16 cellular contexts compared by ENCODE assay signal in the genomic region with DNA sequence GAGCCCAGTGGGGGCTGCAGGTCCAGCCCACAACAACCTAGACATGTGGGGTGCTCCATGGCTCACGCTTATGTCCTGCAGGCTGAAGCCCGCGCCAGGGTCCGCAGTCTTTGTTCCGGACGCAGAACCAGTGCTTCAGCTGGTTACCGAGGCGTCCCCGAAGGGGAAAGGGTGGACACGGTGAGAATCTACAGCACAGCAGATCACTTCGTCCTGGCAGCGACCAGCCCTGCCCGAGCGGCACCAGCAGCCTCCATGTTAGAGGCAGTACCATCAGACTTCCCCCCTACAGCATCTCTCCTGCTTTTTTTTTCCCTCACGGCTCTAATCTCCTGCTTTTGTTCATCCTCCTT.
DNase-seq lines count a peak whose midpoint lies in the region; ATAC-seq and TF ChIP-seq lines count a peak whose summit lies in the region.
"Had no signal": no experiment of that assay in that cellular context is flagged by ENCODE, and none has a peak within 500 bp of the region (broad histone marks: within the 10 kb centered on the region; RNA-seq: fewer than 3 reads in every experiment).

No MANE protein-coding gene starts in this region.

- H3K9me3 ChIP-seq in esophagus muscularis mucosa (no peaks in the 10 kb centered on the region), trophoblast cell (ENCODE audit: insufficient read depth, low read depth, low read length) (peaks cover 49% of the 10 kb centered on the region)
- H3K9me3 ChIP-seq: BE2C, Caco-2 had no signal

- no peak for TF ChIP-seq EP300 in esophagus muscularis mucosa (IDR thresholded peaks at IDR 0.05)

- H3K4me1 ChIP-seq in esophagus muscularis mucosa, result no peaks in the 10 kb centered on the region
- H3K4me1 ChIP-seq in trophoblast cell (ENCODE audit: control insufficient read depth in 1 of 2, insufficient read depth in 2 of 2, low read length in 2 of 2), result no peaks in the 10 kb centered on the region
- H3K4me1 ChIP-seq: BE2C, Caco-2 had no signal

- H3K27me3 Mint-ChIP-seq in chondrocyte (ENCODE audit: low read depth), result no peaks in the 10 kb centered on the region
- no peaks in the 10 kb centered on the region for H3K27me3 Mint-ChIP-seq in activated CD4-positive, alpha-beta T cell treated with anti-CD3 and anti-CD28 coated beads for 36 hours
- H3K27me3 Mint-ChIP-seq: CD4-positive, alpha-beta T cell had no signal

- ATAC-seq in HG02884 (IDR thresholded peaks at IDR 0.05; ENCODE audit: unreplicated experiment) (no peak), GM21825 (IDR thresholded peaks at IDR 0.05; ENCODE audit: unreplicated experiment) (no peak)
- ATAC-seq in activated CD4-positive, alpha-beta T cell treated with anti-CD3 and anti-CD28 coated beads for 36 hours, result no peak
- ATAC-seq: HCT116 had no signal

- H3K27me3 ChIP-seq in esophagus muscularis mucosa (peaks cover 0 to 24% (median 0%) of the 10 kb centered on the region in 4 donors), trophoblast cell (ENCODE audit: insufficient read depth, low read length) (no peaks in the 10 kb centered on the region)
- H3K27me3 ChIP-seq: BE2C had no signal

- TF ChIP-seq CTCF in chondrocyte (IDR thresholded peaks at IDR 0.05) (no peak), esophagus muscularis mucosa (IDR thresholded peaks at IDR 0.05) (no peak)

- whole genome bisulfite sequencing in esophagus muscularis mucosa, result 88% methylated on average over 15 of the region's 15 CpGs
- WGBS in trophoblast cell (ENCODE audit: extremely low coverage, insufficient coverage, insufficient read length), result no CpG with 5 or more reads among the region's 15 CpGs

- no peaks in the 10 kb centered on the region for H3K79me1 ChIP-seq in trophoblast cell (ENCODE audit: low read length)

- H4K91ac ChIP-seq in trophoblast cell (ENCODE audit: low read depth, low read length), result no peak overlapping the region

- intact Hi-C loops in esophagus muscularis mucosa (cut with DNase I), result no loop called here
- intact Hi-C loops in activated CD4-positive, alpha-beta T cell treated with anti-CD3 and anti-CD28 coated beads for 36 hours (cut with DNase I, micrococcal nuclease), result no loop called here

- TF ChIP-seq POLR2A in esophagus muscularis mucosa (IDR thresholded peaks at IDR 0.05; ENCODE audit: low read depth), result no peak

- peak; percentile 86 for DNase-seq in chondrocyte (ENCODE audit: low spot score)
- DNase-seq in esophagus muscularis mucosa (ENCODE audit: extremely low spot score), result peak; percentile 68
- no peak for DNase-seq in trophoblast cell
- no peak for DNase-seq in activated CD4-positive, alpha-beta T cell treated with anti-CD3 and anti-CD28 coated beads for 36 hours
- DNase-seq: ACHN; BE2C; Caco-2; CD4-positive, alpha-beta T cell; GOT3; H7; HFFc6; IMR-90 had no signal

- H3K4me2 ChIP-seq in trophoblast cell (ENCODE audit: low read length), result no peak overlapping the region

- no peak overlapping the region for H3K4me3 Mint-ChIP-seq in chondrocyte (ENCODE audit: unreplicated experiment)
- H3K4me3 Mint-ChIP-seq in activated CD4-positive, alpha-beta T cell treated with anti-CD3 and anti-CD28 coated beads for 36 hours, result no peak overlapping the region
- H3K4me3 Mint-ChIP-seq: CD4-positive, alpha-beta T cell; HFFc6 had no signal

- H3K27ac Mint-ChIP-seq in chondrocyte (ENCODE audit: unreplicated experiment), result no peak overlapping the region
- H3K27ac Mint-ChIP-seq in activated CD4-positive, alpha-beta T cell treated with anti-CD3 and anti-CD28 coated beads for 36 hours, result no peak overlapping the region
- H3K27ac Mint-ChIP-seq: CD4-positive, alpha-beta T cell; HFFc6 had no signal

- H3K23ac ChIP-seq in trophoblast cell (ENCODE audit: low read length), result no peak overlapping the region

- H3K4me1 Mint-ChIP-seq in chondrocyte (ENCODE audit: low read depth), result no peaks in the 10 kb centered on the region
- no peaks in the 10 kb centered on the region for H3K4me1 Mint-ChIP-seq in activated CD4-positive, alpha-beta T cell treated with anti-CD3 and anti-CD28 coated beads for 36 hours

- H3K36me3 Mint-ChIP-seq in chondrocyte (ENCODE audit: low read depth), result no peaks in the 10 kb centered on the region
- no peaks in the 10 kb centered on the region for H3K36me3 Mint-ChIP-seq in activated CD4-positive, alpha-beta T cell treated with anti-CD3 and anti-CD28 coated beads for 36 hours (ENCODE audit: low read depth)

- H3K9ac ChIP-seq in trophoblast cell (ENCODE audit: low read length), result no peak overlapping the region

- no peak overlapping the region for H4K12ac ChIP-seq in trophoblast cell (ENCODE audit: low read depth, low read length)

- H4K8ac ChIP-seq in trophoblast cell (ENCODE audit: low read depth, low read length), result no peak overlapping the region

- no peak overlapping the region for H3K18ac ChIP-seq in trophoblast cell (ENCODE audit: low read length)

- H3K27ac ChIP-seq in esophagus muscularis mucosa (replicated peaks in 1 of 4), result no peak overlapping the region
- H3K27ac ChIP-seq in trophoblast cell (ENCODE audit: low read depth, low read length), result no peak overlapping the region
- H3K27ac ChIP-seq: C4-2B had no signal

- H3K4me3 ChIP-seq in esophagus muscularis mucosa, result no peak overlapping the region
- H3K4me3 ChIP-seq in trophoblast cell (ENCODE audit: low read depth, low read length), result peak overlapping the region; percentile 51

- CTCF ChIA-PET in activated CD4-positive, alpha-beta T cell treated with anti-CD3 and anti-CD28 coated beads for 36 hours (lab: Charles Lee), result no interaction called here

- H3K36me3 ChIP-seq in esophagus muscularis mucosa, result no peaks in the 10 kb centered on the region
- no peaks in the 10 kb centered on the region for H3K36me3 ChIP-seq in trophoblast cell (ENCODE audit: control insufficient read depth in 1 of 2, insufficient read depth in 2 of 2, low read length in 2 of 2)
- H3K36me3 ChIP-seq: BE2C had no signal

- POLR2A ChIA-PET in activated CD4-positive, alpha-beta T cell treated with anti-CD3 and anti-CD28 coated beads for 36 hours (lab: Charles Lee), result no interaction called here

- H2BK5ac ChIP-seq in trophoblast cell (ENCODE audit: low read depth, low read length, poor library complexity), result no peak overlapping the region

- no peak overlapping the region for H2AFZ ChIP-seq in trophoblast cell (ENCODE audit: insufficient read depth, low read length, poor library complexity)

- no peak overlapping the region for H2BK120ac ChIP-seq in trophoblast cell (ENCODE audit: insufficient read depth, low read length, poor library complexity)

- no peak overlapping the region for H2AK5ac ChIP-seq in trophoblast cell (ENCODE audit: low read length)

- H3K9me3 Mint-ChIP-seq in chondrocyte (ENCODE audit: low read depth), result peaks cover 60% of the 10 kb centered on the region
- peaks cover 27% of the 10 kb centered on the region for H3K9me3 Mint-ChIP-seq in activated CD4-positive, alpha-beta T cell treated with anti-CD3 and anti-CD28 coated beads for 36 hours (ENCODE audit: low read depth)

- H3K14ac ChIP-seq in trophoblast cell (ENCODE audit: low read length), result no peak overlapping the region

- H3K4ac ChIP-seq in trophoblast cell (ENCODE audit: low read depth, low read length), result no peak overlapping the region

- no peaks in the 10 kb centered on the region for H3K79me2 ChIP-seq in trophoblast cell (ENCODE audit: control insufficient read depth, insufficient read depth, low read length, poor library complexity)

- H2BK12ac ChIP-seq in trophoblast cell (ENCODE audit: low read length), result no peak overlapping the region

Comparison
In these comparisons a context has a peak if more than half of its experiments do, and no peak if none do; other contexts are left out.
1. DNase-seq: peak in chondrocyte (single experiment) and esophagus muscularis mucosa (single experiment); none in trophoblast cell (0 of 2) and activated CD4-positive, alpha-beta T cell treated with anti-CD3 and anti-CD28 coated beads for 36 hours (single experiment).